In genomic region chr1:181105134-181106021, GRCh38 we compare ENCODE assay signal across 8 cellular contexts. TPM values are rescaled to one million over a fixed set of nuclear protein-coding genes. Genes with fewer than 3 reads are reported as not detected.
DNase-seq lines count a peak whose midpoint lies in the region; ATAC-seq and TF ChIP-seq lines count a peak whose summit lies in the region.

No MANE protein-coding gene starts in this region.

- ATAC-seq in GM18873 (IDR thresholded peaks at IDR 0.05; ENCODE audit: low FRiP score, unreplicated experiment) (peak; percentile 44), HG03108 (IDR thresholded peaks at IDR 0.05; ENCODE audit: unreplicated experiment) (peak; percentile 77), activated B cell treated with CpG ODN at 0.5 μM for 24 hours (ENCODE audit: low read depth) (peak; percentile 87)

- peak overlapping the region; percentile 89 for H3K27ac Mint-ChIP-seq in activated B cell treated with CpG ODN at 0.5 μM for 24 hours

- H3K9me3 Mint-ChIP-seq in activated B cell treated with CpG ODN at 0.5 μM for 24 hours = no peaks in the 10 kb centered on the region

- H3K36me3 Mint-ChIP-seq in activated B cell treated with CpG ODN at 0.5 μM for 24 hours (ENCODE audit: low read depth) = no peaks in the 10 kb centered on the region

- peak; percentile 79 for DNase-seq in NCI-H2196 treated with DMSO at 0.1 percent for 48 hours (lab: John Stamatoyannopoulos, UW; ENCODE audit: unreplicated experiment)
- DNase-seq in activated B cell treated with CpG ODN at 0.5 μM for 24 hours = peak; percentile 88
- peak; percentile 23 to 96 (median 84) for DNase-seq in caudate nucleus (lab: John Stamatoyannopoulos, UW)
- DNase-seq in iris pigment epithelial cell (ENCODE audit: low read depth) = peak; percentile 90
- peak; percentile 76 to 89 for DNase-seq in stimulated activated CD4-positive, alpha-beta T cell treated with anti-CD3 and anti-CD28 coated beads, Interleukin-12 subunit alpha, Interleukin-12 subunit beta, amount 100 ng/mL, for 24 hours (ENCODE audit: low read depth in 2 of 2)

- intact Hi-C loops in activated B cell treated with CpG ODN at 0.5 μM for 24 hours (cut with micrococcal nuclease) = loop anchor here (1.0 to 2.0 kb wide), 3 partner anchors 15 to 37 kb away; no protein-coding TSS in a partner anchor

- H3K27me3 Mint-ChIP-seq in activated B cell treated with CpG ODN at 0.5 μM for 24 hours = no peaks in the 10 kb centered on the region

- CTCF ChIA-PET in activated B cell treated with CpG ODN at 0.5 μM for 24 hours (lab: Charles Lee) = interaction anchor here (0.7 to 5.1 kb wide), 14 partner anchors 9 to 89 kb away, joined by 3 to 40 read pairs (median 4); no protein-coding TSS in a partner anchor

- POLR2A ChIA-PET in activated B cell treated with CpG ODN at 0.5 μM for 24 hours (lab: Charles Lee) = interaction anchor here (0.5 to 38.3 kb wide), 8 partner anchors 14 to 116 kb away, joined by 3 to 1783 read pairs (median 8); partner anchors contain the start of genes IER5 and STX6

- H3K27ac ChIP-seq in ACC112 (ENCODE audit: low read depth, low read length) (peak overlapping the region; percentile 71), caudate nucleus (ENCODE audit: low read depth, low read length) (peak overlapping the region; percentile 87)

- no peak for TF ChIP-seq CTCF in activated B cell treated with CpG ODN at 0.5 μM for 24 hours (IDR thresholded peaks at IDR 0.05)

- H3K4me3 ChIP-seq in ACC112 (ENCODE audit: low read depth, low read length) = peak overlapping the region; percentile 84

- peaks cover 17% of the 10 kb centered on the region for H3K79me2 ChIP-seq in ACC112 (ENCODE audit: control insufficient read depth, insufficient read depth, low read length, unreplicated experiment)

- H3K4me1 Mint-ChIP-seq in activated B cell treated with CpG ODN at 0.5 μM for 24 hours = peaks cover 40% of the 10 kb centered on the region

- no peaks in the 10 kb centered on the region for H3K36me3 ChIP-seq in ACC112 (ENCODE audit: insufficient read depth, low read length)

- H3K4me1 ChIP-seq in ACC112 (ENCODE audit: control insufficient read depth, insufficient read depth, low read length, unreplicated experiment) = peaks cover 66% of the 10 kb centered on the region

- H2AFZ ChIP-seq in ACC112 (ENCODE audit: low read length, unreplicated experiment) = peak overlapping the region; percentile 70

- H3K4me3 Mint-ChIP-seq in activated B cell treated with CpG ODN at 0.5 μM for 24 hours = peak overlapping the region; percentile 85

- no peaks in the 10 kb centered on the region for H3K27me3 ChIP-seq in ACC112 (ENCODE audit: insufficient read depth, low read length)

RNA-seq across cellular contexts. Expression of gene IER5, which starts 16.9 kb away (rescaled TPM):
- 155 and 156 TPM in 2 replicates for total RNA-seq in activated B cell treated with CpG ODN at 0.5 μM for 24 hours

Comparison
In these comparisons a context has a peak if more than half of its experiments do, and no peak if none do; other contexts are left out.
1. Peak in every context shown above with its lines: DNase-seq, ATAC-seq, H3K4me3 ChIP-seq and H3K27ac ChIP-seq.